8 cellular contexts compared by ENCODE assay signal in the genomic region with DNA sequence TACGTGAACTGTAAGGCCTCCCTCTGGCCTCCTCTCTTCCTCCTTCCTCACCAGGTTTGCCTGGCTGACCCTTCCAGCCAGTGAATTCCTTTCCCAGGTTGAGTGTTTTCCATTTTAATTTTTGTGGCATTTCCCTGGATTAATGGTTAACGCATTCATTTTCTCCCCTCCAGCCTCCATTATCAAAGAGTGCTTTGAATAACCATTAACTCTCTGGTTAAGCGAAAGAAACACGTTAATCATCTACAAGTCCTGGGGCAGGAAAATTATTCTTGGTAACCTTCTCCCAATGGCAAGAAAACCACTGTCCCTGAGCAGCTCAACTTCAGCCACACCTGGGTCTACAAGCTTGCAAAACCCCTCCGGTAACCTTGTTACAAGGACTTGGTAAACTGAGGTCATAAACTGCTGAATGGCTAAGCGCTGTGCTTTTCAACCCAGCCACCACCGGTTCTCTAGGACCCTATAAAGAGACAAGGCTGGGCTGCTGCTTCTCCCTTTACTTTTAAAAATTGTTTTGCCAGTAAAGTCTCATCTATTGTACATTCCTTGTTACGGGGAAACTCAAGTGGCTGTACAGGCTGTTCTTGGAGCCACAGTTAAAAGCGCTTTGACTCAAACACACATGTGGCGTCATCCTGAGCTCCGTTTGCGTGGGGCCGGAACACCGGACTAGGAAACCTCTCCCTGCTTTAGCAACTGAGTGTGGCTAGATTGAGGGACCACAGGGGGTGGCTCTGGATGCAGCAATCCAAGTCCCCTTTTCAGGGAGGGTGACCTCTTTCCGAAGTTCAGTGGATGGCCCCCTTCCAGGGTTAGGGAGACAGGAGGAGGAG. TPM values are rescaled to one million over a fixed set of nuclear protein-coding genes. Genes with fewer than 3 reads are reported as not detected.
DNase-seq lines count a peak whose midpoint lies in the region; ATAC-seq and TF ChIP-seq lines count a peak whose summit lies in the region.
"Not testable (repeated sequence)": the region's sequence is repeated elsewhere in the genome, so short reads cannot be mapped to it uniquely, and the experiment has no call there.

No MANE protein-coding gene starts in this region.

- H3K36me3 ChIP-seq in heart right ventricle; muscle layer of colon (ENCODE audit: insufficient read depth, low read length); vagina: not testable (repeated sequence)

- H3K9ac ChIP-seq in muscle layer of colon (ENCODE audit: low read length) = not testable (repeated sequence)

- not testable (repeated sequence) for TF ChIP-seq POLR2A in vagina (IDR thresholded peaks at IDR 0.05)

- peak overlapping the region in 4 of 10 donors; percentile 1 to 26 (median 12) for H3K4me3 ChIP-seq in heart right ventricle
- H3K4me3 ChIP-seq in muscle layer of colon (ENCODE audit: low read depth in 1 of 2, low read length in 2 of 2) = peak overlapping the region in 1 of 2 donors; percentile 32
- H3K4me3 ChIP-seq in vagina = peak overlapping the region in 1 of 2 donors; percentile 25

- DNase-seq in HK-2 (ENCODE audit: unreplicated experiment) = peak; percentile 67
- DNase-seq in epidermal melanocyte (ENCODE audit: insufficient read length, low spot score) = peak; percentile 10
- DNase-seq in heart right ventricle; sciatic nerve (ENCODE audit: low spot score): not testable (repeated sequence)
- DNase-seq in left lobe of liver (ENCODE audit: low spot score) = peak; percentile 73
- DNase-seq in vagina (ENCODE audit: extremely low spot score in 2 of 2) = peak; percentile 89 to 95

- not testable (repeated sequence) for H3K9me3 ChIP-seq in heart right ventricle; muscle layer of colon (ENCODE audit: low read length); vagina

- WGBS in heart right ventricle, 2 donors = 77 to 81% methylated on average over 15 of the region's 15 CpGs

- intact Hi-C loops in heart right ventricle (cut with DNase I); sciatic nerve (cut with DNase I); vagina (cut with DNase I): not testable (repeated sequence)

- H3K27me3 ChIP-seq in heart right ventricle = peaks cover 0 to 58% (median 27%) of the 10 kb centered on the region in 7 donors
- H3K27me3 ChIP-seq in muscle layer of colon (ENCODE audit: control insufficient read depth in 1 of 2, insufficient read depth in 2 of 2, low read length in 2 of 2); vagina: not testable (repeated sequence)

- H3K27ac ChIP-seq in VCaP (peak overlapping the region; percentile 81), muscle layer of colon (ENCODE audit: low read depth, low read length) (peak overlapping the region; percentile 59)
- H3K27ac ChIP-seq in heart right ventricle, vagina: not testable (repeated sequence)

- H3K4me1 ChIP-seq in heart right ventricle, vagina: not testable (repeated sequence)
- H3K4me1 ChIP-seq in muscle layer of colon (ENCODE audit: insufficient read depth, low read length) = peaks cover 25% of the 10 kb centered on the region

- ATAC-seq in heart right ventricle (peak; percentile 6 to 85 (median 32)), left lobe of liver (peak; percentile 46), sciatic nerve (peak; percentile 90)

- not testable (repeated sequence) for TF ChIP-seq CTCF in VCaP (conservative IDR thresholded peaks at IDR 0.05); heart right ventricle (IDR thresholded peaks at IDR 0.05); vagina (IDR thresholded peaks at IDR 0.05)

RNA-seq across cellular contexts. Expression of gene RNU1-4, which starts 24.7 kb away (rescaled TPM):
- 1,000 to 10,000 TPM in 8 of 10 donors, 100 to 1,000 TPM in 2; 635 to 5,242 (median 1,949) TPM for total RNA-seq in heart right ventricle
- polyA plus RNA-seq in heart right ventricle = not detected
- 1,159 TPM for total RNA-seq in left lobe of liver
- total RNA-seq in sciatic nerve = 13,769 TPM
- 19,908 TPM for total RNA-seq in vagina

Comparison
In these comparisons a context has a peak if more than half of its experiments do, and no peak if none do; other contexts are left out.
1. ATAC-seq: peak in every context shown above with its lines; median percentile 90 in sciatic nerve; 46 in left lobe of liver; 32 in heart right ventricle.